Comparison of ENCODE assay signal across 10 cellular contexts in the genomic region with DNA sequence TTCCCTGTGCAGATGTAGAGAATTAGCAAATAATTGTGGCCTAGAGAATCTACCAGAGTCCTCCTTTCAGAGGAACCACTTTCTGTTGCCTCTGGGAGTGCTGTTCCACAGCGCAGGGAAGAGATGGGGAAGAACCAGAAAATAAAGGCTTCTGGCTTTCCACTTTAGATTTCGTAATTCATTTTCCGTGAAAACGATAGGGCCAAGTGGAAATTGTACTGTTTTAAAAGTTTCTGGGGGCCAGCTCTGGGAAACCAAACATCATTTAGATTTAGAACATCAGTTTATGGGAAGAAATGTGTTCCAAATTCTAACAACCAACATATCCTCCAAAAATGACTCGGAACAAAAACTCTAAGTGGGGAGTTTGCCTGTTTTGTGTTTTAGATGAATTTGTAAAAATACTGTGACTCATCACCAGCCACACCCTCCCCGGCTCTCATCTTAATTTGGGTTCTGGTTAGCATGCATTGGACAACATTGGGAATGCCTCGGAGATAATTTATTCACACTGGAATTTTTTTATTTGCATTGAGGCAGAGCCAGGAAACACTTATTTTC.
A peak's percentile ranks its signal among the peaks of the same experiment; 100 is the strongest.
DNase-seq lines count a peak whose midpoint lies in the region; ATAC-seq and TF ChIP-seq lines count a peak whose summit lies in the region.
"Had no signal": no experiment of that assay in that cellular context is flagged by ENCODE, and none has a peak within 500 bp of the region (broad histone marks: within the 10 kb centered on the region; RNA-seq: fewer than 3 reads in every experiment).

No MANE protein-coding gene starts in this region.

- no peak for ATAC-seq in HG02642 (IDR thresholded peaks at IDR 0.05; ENCODE audit: poor library complexity, unreplicated experiment)
- ATAC-seq in HG02763 (IDR thresholded peaks at IDR 0.05; ENCODE audit: unreplicated experiment), result no peak

- DNase-seq in GM04504 (ENCODE audit: low read depth) (peak; percentile 72), T1000 (lab: John Stamatoyannopoulos, UW) (peak; percentile 9), fibroblast of villous mesenchyme (ENCODE audit: low read depth) (peak; percentile 83), skeletal muscle cell (ENCODE audit: low read depth) (peak; percentile 21), SHP77 treated with DMSO at 0.1 percent for 48 hours (lab: John Stamatoyannopoulos, UW) (no peak), GM20000 (ENCODE audit: low spot score) (no peak)
- DNase-seq: DND-41 had no signal

- no peak overlapping the region for H3K4me3 ChIP-seq in fibroblast of villous mesenchyme (ENCODE audit: low read depth, low read length)
- no peak overlapping the region for H3K4me3 ChIP-seq in skeletal muscle cell (ENCODE audit: low read depth, low read length)
- H3K4me3 ChIP-seq: prostate gland had no signal

- peak; percentile 79 for TF ChIP-seq CTCF in fibroblast of villous mesenchyme (IDR thresholded peaks at IDR 0.05; ENCODE audit: insufficient read depth, low read depth, low read length)
- TF ChIP-seq CTCF in GM20000 (IDR thresholded peaks at IDR 0.05; ENCODE audit: extremely low read depth, missing control alignments), result no peak

Comparison
In these comparisons a context has a peak if more than half of its experiments do, and no peak if none do; other contexts are left out.
1. DNase-seq: peak in GM04504 (single experiment), T1000 (single experiment), fibroblast of villous mesenchyme (single experiment) and skeletal muscle cell (single experiment); none in SHP77 treated with DMSO at 0.1 percent for 48 hours (single experiment) and GM20000 (single experiment).